ENCODE assay signal across 18 cellular contexts in genomic region chr1:182426442-182427430, GRCh38. TPM values are rescaled to one million over a fixed set of nuclear protein-coding genes. Genes with fewer than 3 reads are reported as not detected.
DNase-seq lines count a peak whose midpoint lies in the region; ATAC-seq, FAIRE-seq and TF ChIP-seq lines count a peak whose summit lies in the region.
"Had no signal": no experiment of that assay in that cellular context is flagged by ENCODE, and none has a peak within 500 bp of the region (broad histone marks: within the 10 kb centered on the region; RNA-seq: fewer than 3 reads in every experiment).

No MANE protein-coding gene starts in this region.

- no peaks in the 10 kb centered on the region for H3K4me1 ChIP-seq in HepG2 (ENCODE audit: insufficient read depth, low read length)
- H3K4me1 ChIP-seq in right lobe of liver: no peaks in the 10 kb centered on the region
- H3K4me1 ChIP-seq: A549, esophagus muscularis mucosa, tibial artery had no signal

- no peaks in the 10 kb centered on the region for H3K9me3 Mint-ChIP-seq in activated T-cell treated with anti-CD3 and anti-CD28 coated beads, Interleukin-2, amount 50 U/mL, for 24 hours
- no peaks in the 10 kb centered on the region for H3K9me3 Mint-ChIP-seq in HFFc6
- H3K9me3 Mint-ChIP-seq: T-helper 1 cell treated with Interleukin-12 subunit alpha and Interleukin-12 subunit beta and Interleukin-4 antibody, amounts not matched to agents 30 μg/mL and 1 μg/mL, for 36 hours had no signal

- in situ Hi-C loops in HepG2 (cut with HindIII; ENCODE audit: extremely low pct_ligation_motif_present, low pct_unique_long_range_greater_than_20kb): no loop called here

- no peaks in the 10 kb centered on the region for H3K27me3 ChIP-seq in HepG2 (ENCODE audit: control insufficient read depth in 1 of 2, insufficient read depth in 2 of 2, low read length in 2 of 2)
- H3K27me3 ChIP-seq in right lobe of liver: no peaks in the 10 kb centered on the region
- H3K27me3 ChIP-seq: esophagus muscularis mucosa, tibial artery had no signal

- H3K36me3 Mint-ChIP-seq in activated T-cell treated with anti-CD3 and anti-CD28 coated beads, Interleukin-2, amount 50 U/mL, for 24 hours (ENCODE audit: low read depth): no peaks in the 10 kb centered on the region
- H3K36me3 Mint-ChIP-seq in HFFc6 (ENCODE audit: low read depth): no peaks in the 10 kb centered on the region

- TF ChIP-seq POLR2A in HepG2 (IDR thresholded peaks at IDR 0.05; ENCODE audit: insufficient read depth in 1 of 2, low read depth in 2 of 2, low read length in 2 of 2) (no peak), right lobe of liver (IDR thresholded peaks at IDR 0.05) (no peak)

- H3K4me1 Mint-ChIP-seq in activated T-cell treated with anti-CD3 and anti-CD28 coated beads, Interleukin-2, amount 50 U/mL, for 24 hours (ENCODE audit: low read depth): peaks cover 23% of the 10 kb centered on the region
- H3K4me1 Mint-ChIP-seq in HFFc6 (ENCODE audit: low read depth): no peaks in the 10 kb centered on the region

- H3K4me3 Mint-ChIP-seq in activated T-cell treated with anti-CD3 and anti-CD28 coated beads, Interleukin-2, amount 50 U/mL, for 24 hours: no peak overlapping the region
- H3K4me3 Mint-ChIP-seq in HFFc6: no peak overlapping the region
- H3K4me3 Mint-ChIP-seq: T-helper 1 cell treated with Interleukin-12 subunit alpha and Interleukin-12 subunit beta and Interleukin-4 antibody, amounts not matched to agents 30 μg/mL and 1 μg/mL, for 36 hours had no signal

- no peak for TF ChIP-seq RAD21 in HepG2 (CRISPR knock-in tag; IDR thresholded peaks at IDR 0.05)

- intact Hi-C loops in HepG2 (cut with micrococcal nuclease; ENCODE audit: unreplicated experiment) (no loop called here), right lobe of liver (cut with DNase I) (no loop called here), posterior cingulate gyrus (cut with DNase I) (no loop called here)

- peaks cover 2% of the 10 kb centered on the region for H3K27me3 Mint-ChIP-seq in activated T-cell treated with anti-CD3 and anti-CD28 coated beads, Interleukin-2, amount 50 U/mL, for 24 hours
- H3K27me3 Mint-ChIP-seq in HFFc6 (ENCODE audit: insufficient read depth): peaks cover 10% of the 10 kb centered on the region

- TF ChIP-seq EP300 in HepG2 (IDR thresholded peaks at IDR 0.05; ENCODE audit: low read depth in 2 of 2, low read length in 2 of 2): no peak
- TF ChIP-seq EP300 in HepG2 (CRISPR knock-in tag; IDR thresholded peaks at IDR 0.05; ENCODE audit: borderline replicate concordance): no peak

- TF ChIP-seq CTCF in HepG2 (CRISPR knock-in tag; IDR thresholded peaks at IDR 0.05): no peak
- no peak for TF ChIP-seq CTCF in right lobe of liver (IDR thresholded peaks at IDR 0.05)
- TF ChIP-seq CTCF in HFFc6 (IDR thresholded peaks at IDR 0.05): no peak

- no peak for DNase-seq in HepG2 (ENCODE audit: low spot score)
- no peak for DNase-seq in right lobe of liver
- DNase-seq in activated T-cell treated with anti-CD3 and anti-CD28 coated beads, Interleukin-2, amount 50 U/mL, for 24 hours: no peak
- DNase-seq in effector CD8-positive, alpha-beta T cell (lab: John Stamatoyannopoulos, UW): no peak
- no peak for DNase-seq in posterior cingulate gyrus
- no peak for DNase-seq in HFFc6
- DNase-seq: islet precursor cell; NCI-H1105; nucleus accumbens; PC-3; stimulated activated CD4-positive, alpha-beta T cell treated with anti-CD3 and anti-CD28 coated beads, Interleukin-4, amount 100 ng/mL, for 4 hours; tibial artery had no signal

- WGBS in HepG2 (ENCODE audit: low lambda C conversion rate): 21% methylated on average over 7 of the region's 7 CpGs
- 60% methylated on average over 6 of the region's 7 CpGs for WGBS in right lobe of liver (ENCODE audit: insufficient coverage, low coverage, low lambda C conversion rate, missing lambda C conversion rate)

- FAIRE-seq in HepG2 (lab: Jason Lieb, UNC): no peak
- FAIRE-seq: A549 had no signal

- no peak overlapping the region for H3K9ac ChIP-seq in HepG2 (ENCODE audit: insufficient read depth, low read depth, low read length)

- H2AFZ ChIP-seq in HepG2 (ENCODE audit: low read length): no peak overlapping the region

- H3K36me3 ChIP-seq in HepG2 (replicated peaks in 1 of 2; ENCODE audit: control insufficient read depth in 1 of 2, insufficient read depth in 2 of 2, low read length in 2 of 2): no peaks in the 10 kb centered on the region
- no peaks in the 10 kb centered on the region for H3K36me3 ChIP-seq in right lobe of liver
- H3K36me3 ChIP-seq: esophagus muscularis mucosa, tibial artery had no signal

- ATAC-seq in HepG2 (no peak), right lobe of liver (no peak), GM21737 (IDR thresholded peaks at IDR 0.05; ENCODE audit: unreplicated experiment) (peak; percentile 65), HG03175 (IDR thresholded peaks at IDR 0.05; ENCODE audit: unreplicated experiment) (peak; percentile 69)
- ATAC-seq: A549, HCT116, PC-3 had no signal

- no peaks in the 10 kb centered on the region for H3K79me2 ChIP-seq in HepG2 (ENCODE audit: insufficient read depth, low read length)

- no peak overlapping the region for H3K4me3 ChIP-seq in HepG2 (replicated peaks in 1 of 3; ENCODE audit: insufficient read depth in 1 of 3, low read depth in 2 of 3, low read length in 3 of 3)
- H3K4me3 ChIP-seq in right lobe of liver: no peak overlapping the region
- H3K4me3 ChIP-seq: A549, esophagus muscularis mucosa, tibial artery had no signal

- H3K4me2 ChIP-seq in HepG2 (ENCODE audit: low read depth, low read length): no peak overlapping the region
- H3K4me2 ChIP-seq: A549 had no signal

- POLR2A ChIA-PET in HepG2 (lab: Yijun Ruan, JAX): no interaction called here

- CTCF ChIA-PET in HepG2 (lab: Yijun Ruan, JAX; ENCODE audit: low intra/inter-chr PET ratio, low total read pairs): no interaction called here

- H3K27ac ChIP-seq in HepG2 (ENCODE audit: extremely low read length, insufficient read depth, low read length) (no peak overlapping the region), right lobe of liver (no peak overlapping the region)
- H3K27ac ChIP-seq: A549, esophagus muscularis mucosa, tibial artery had no signal

- no peak overlapping the region for H3K27ac Mint-ChIP-seq in activated T-cell treated with anti-CD3 and anti-CD28 coated beads, Interleukin-2, amount 50 U/mL, for 24 hours
- no peak overlapping the region for H3K27ac Mint-ChIP-seq in HFFc6
- H3K27ac Mint-ChIP-seq: T-helper 1 cell treated with Interleukin-12 subunit alpha and Interleukin-12 subunit beta and Interleukin-4 antibody, amounts not matched to agents 30 μg/mL and 1 μg/mL, for 36 hours had no signal

- H4K20me1 ChIP-seq in HepG2 (ENCODE audit: insufficient read depth, low read length): no peaks in the 10 kb centered on the region

- no TSS peak for BruUV-seq in HepG2 (replicated peaks; lab: Mats Ljungman, UMichigan)

- H3K9me3 ChIP-seq in HepG2 (ENCODE audit: low read length): no peaks in the 10 kb centered on the region
- no peaks in the 10 kb centered on the region for H3K9me3 ChIP-seq in right lobe of liver
- H3K9me3 ChIP-seq: A549, esophagus muscularis mucosa, tibial artery had no signal

RNA-seq across cellular contexts. Expression of gene RGSL1, which starts 23.2 kb away (rescaled TPM):
- total RNA-seq in HepG2 (2016; rRNA removed; fragmentation: Illumina TruSeq; extraction: Trizol) (not detected in 2 replicates), right lobe of liver (not detected)
- not detected in 2 replicates for total RNA-seq in HepG2 (2016; cell fraction: cytosol; rRNA removed; fragmentation: Illumina TruSeq; extraction: Trizol; ENCODE audit: low read depth)
- total RNA-seq in HepG2 (2016; cell fraction: insoluble cytoplasmic fraction; rRNA removed; fragmentation: Illumina TruSeq; extraction: Trizol): not detected in 2 replicates
- total RNA-seq in HepG2 (2016; cell fraction: membrane; rRNA removed; fragmentation: Illumina TruSeq; extraction: Trizol): not detected in 2 replicates
- total RNA-seq in HepG2 (2016; cell fraction: nucleus; rRNA removed; fragmentation: Illumina TruSeq; extraction: Trizol): not detected in 2 replicates
- not detected in 2 replicates for polyA plus RNA-seq in HepG2 (2011; rRNA removed)
- 0.03 TPM in 1 of 2 replicates, not detected in the other for polyA plus RNA-seq in HepG2 (2011; cell fraction: cytosol; rRNA removed)
- not detected in 2 replicates for polyA plus RNA-seq in HepG2 (2011; cell fraction: nucleus; rRNA removed)
- not detected in 2 replicates for polyA plus RNA-seq in HepG2 (2012)
- polyA plus RNA-seq in HepG2 (2016; cell fraction: cytosol; fragmentation: Illumina TruSeq; extraction: Trizol; ENCODE audit: low read depth): not detected in 2 replicates
- not detected in 2 replicates for polyA plus RNA-seq in HepG2 (2016; cell fraction: insoluble cytoplasmic fraction; fragmentation: Illumina TruSeq; extraction: Trizol; ENCODE audit: low read depth)
- polyA plus RNA-seq in HepG2 (2016; cell fraction: membrane; fragmentation: Illumina TruSeq; extraction: Trizol; ENCODE audit: low read depth): not detected in 2 replicates
- polyA plus RNA-seq in HepG2 (2016; cell fraction: nucleus; fragmentation: Illumina TruSeq; extraction: Trizol; ENCODE audit: insufficient read depth, low read depth): not detected in 2 replicates
- not detected in 2 replicates for polyA minus RNA-seq in HepG2 (2011; rRNA and poly(A)+ RNA removed; ENCODE audit: low replicate concordance)
- not detected in 2 replicates for polyA minus RNA-seq in HepG2 (2011; cell fraction: cytosol; rRNA and poly(A)+ RNA removed)
- not detected in 2 replicates for polyA minus RNA-seq in HepG2 (2011; cell fraction: nucleus; rRNA and poly(A)+ RNA removed)
- not detected for total RNA-seq in HFFc6 (2021; fragmentation: NEBNext Ultra II Directional; extraction: Animal tissue kit (Norgen Biotek cat#: 25700))
- total RNA-seq: esophagus muscularis mucosa, PC-3 had no signal
- polyA plus RNA-seq: A549 had no signal

RNA-seq across cellular contexts. Expression of gene TEDDM1, which starts 26.3 kb away (rescaled TPM):
- not detected in 2 replicates for total RNA-seq in HepG2 (2016; rRNA removed; fragmentation: Illumina TruSeq; extraction: Trizol)
- not detected in 2 replicates for total RNA-seq in HepG2 (2016; cell fraction: cytosol; rRNA removed; fragmentation: Illumina TruSeq; extraction: Trizol; ENCODE audit: low read depth)
- not detected in 2 replicates for total RNA-seq in HepG2 (2016; cell fraction: insoluble cytoplasmic fraction; rRNA removed; fragmentation: Illumina TruSeq; extraction: Trizol)
- not detected in 2 replicates for total RNA-seq in HepG2 (2016; cell fraction: membrane; rRNA removed; fragmentation: Illumina TruSeq; extraction: Trizol)
- total RNA-seq in HepG2 (2016; cell fraction: nucleus; rRNA removed; fragmentation: Illumina TruSeq; extraction: Trizol): not detected in 2 replicates
- not detected in 2 replicates for polyA plus RNA-seq in HepG2 (2011; rRNA removed)
- polyA plus RNA-seq in HepG2 (2011; cell fraction: cytosol; rRNA removed): not detected in 2 replicates
- not detected in 2 replicates for polyA plus RNA-seq in HepG2 (2011; cell fraction: nucleus; rRNA removed)
- not detected in 2 replicates for polyA plus RNA-seq in HepG2 (2012)
- polyA plus RNA-seq in HepG2 (2016; cell fraction: cytosol; fragmentation: Illumina TruSeq; extraction: Trizol; ENCODE audit: low read depth): not detected in 2 replicates
- polyA plus RNA-seq in HepG2 (2016; cell fraction: insoluble cytoplasmic fraction; fragmentation: Illumina TruSeq; extraction: Trizol; ENCODE audit: low read depth): not detected in 2 replicates
- polyA plus RNA-seq in HepG2 (2016; cell fraction: membrane; fragmentation: Illumina TruSeq; extraction: Trizol; ENCODE audit: low read depth): not detected in 2 replicates
- not detected in 2 replicates for polyA plus RNA-seq in HepG2 (2016; cell fraction: nucleus; fragmentation: Illumina TruSeq; extraction: Trizol; ENCODE audit: insufficient read depth, low read depth)
- polyA minus RNA-seq in HepG2 (2011; rRNA and poly(A)+ RNA removed; ENCODE audit: low replicate concordance): not detected in 2 replicates
- not detected in 2 replicates for polyA minus RNA-seq in HepG2 (2011; cell fraction: cytosol; rRNA and poly(A)+ RNA removed)
- polyA minus RNA-seq in HepG2 (2011; cell fraction: nucleus; rRNA and poly(A)+ RNA removed): not detected in 2 replicates
- not detected for total RNA-seq in right lobe of liver
- total RNA-seq in HFFc6 (2021; fragmentation: NEBNext Ultra II Directional; extraction: Animal tissue kit (Norgen Biotek cat#: 25700)): not detected
- total RNA-seq: esophagus muscularis mucosa, PC-3 had no signal
- polyA plus RNA-seq: A549 had no signal

RNA-seq across cellular contexts. Expression of gene GLUL, which starts 35.1 kb away (rescaled TPM):
- total RNA-seq in HepG2 (2016; rRNA removed; fragmentation: Illumina TruSeq; extraction: Trizol) (827 and 909 TPM in 2 replicates), right lobe of liver (100 to 1,000 TPM; 184 to 493 (median 389) TPM)
- 302 and 314 TPM in 2 replicates for total RNA-seq in HepG2 (2016; cell fraction: cytosol; rRNA removed; fragmentation: Illumina TruSeq; extraction: Trizol; ENCODE audit: low read depth)
- total RNA-seq in HepG2 (2016; cell fraction: insoluble cytoplasmic fraction; rRNA removed; fragmentation: Illumina TruSeq; extraction: Trizol): 827 and 907 TPM in 2 replicates
- 525 and 530 TPM in 2 replicates for total RNA-seq in HepG2 (2016; cell fraction: membrane; rRNA removed; fragmentation: Illumina TruSeq; extraction: Trizol)
- 383 and 412 TPM in 2 replicates for total RNA-seq in HepG2 (2016; cell fraction: nucleus; rRNA removed; fragmentation: Illumina TruSeq; extraction: Trizol)
- 423 and 501 TPM in 2 replicates for polyA plus RNA-seq in HepG2 (2011; rRNA removed)
- polyA plus RNA-seq in HepG2 (2011; cell fraction: cytosol; rRNA removed): 374 and 406 TPM in 2 replicates
- polyA plus RNA-seq in HepG2 (2011; cell fraction: nucleus; rRNA removed): 417 and 464 TPM in 2 replicates
- 601 and 740 TPM in 2 replicates for polyA plus RNA-seq in HepG2 (2012)
- polyA plus RNA-seq in HepG2 (2016; cell fraction: cytosol; fragmentation: Illumina TruSeq; extraction: Trizol; ENCODE audit: low read depth): 207 and 236 TPM in 2 replicates
- 748 and 770 TPM in 2 replicates for polyA plus RNA-seq in HepG2 (2016; cell fraction: insoluble cytoplasmic fraction; fragmentation: Illumina TruSeq; extraction: Trizol; ENCODE audit: low read depth)
- 234 and 236 TPM in 2 replicates for polyA plus RNA-seq in HepG2 (2016; cell fraction: membrane; fragmentation: Illumina TruSeq; extraction: Trizol; ENCODE audit: low read depth)
- polyA plus RNA-seq in HepG2 (2016; cell fraction: nucleus; fragmentation: Illumina TruSeq; extraction: Trizol; ENCODE audit: insufficient read depth, low read depth): 513 and 558 TPM in 2 replicates
- polyA minus RNA-seq in HepG2 (2011; rRNA and poly(A)+ RNA removed; ENCODE audit: low replicate concordance): 21.3 and 447 TPM in 2 replicates
- polyA minus RNA-seq in HepG2 (2011; cell fraction: cytosol; rRNA and poly(A)+ RNA removed): 472 and 515 TPM in 2 replicates
- polyA minus RNA-seq in HepG2 (2011; cell fraction: nucleus; rRNA and poly(A)+ RNA removed): 168 and 231 TPM in 2 replicates
- 100 to 1,000 TPM; 124 to 194 (median 176) TPM for total RNA-seq in HFFc6 (2021; fragmentation: NEBNext Ultra II Directional; extraction: Animal tissue kit (Norgen Biotek cat#: 25700))

Comparison
In these comparisons a context has a peak if more than half of its experiments do, and no peak if none do; other contexts are left out.
1. ATAC-seq: peak in GM21737 (single experiment) and HG03175 (single experiment); none in HepG2 (single experiment) and right lobe of liver (0 of 4).